In genomic region chr16:29074554-29075402, GRCh38 we compare ENCODE assay signal across 8 cellular contexts.
DNase-seq lines count a peak whose midpoint lies in the region; ATAC-seq lines count a peak whose summit lies in the region.
"Not testable (repeated sequence)": the region's sequence is repeated elsewhere in the genome, so short reads cannot be mapped to it uniquely, and the experiment has no call there.

No MANE protein-coding gene starts in this region.

- peak overlapping the region; percentile 89 for H3K4me3 Mint-ChIP-seq in activated naive CD8-positive, alpha-beta T cell
- peak overlapping the region; percentile 90 to 99 for H3K4me3 Mint-ChIP-seq in stimulated activated naive CD8-positive, alpha-beta T cell treated with anti-CD3 and anti-CD28 coated beads, Interleukin-15, amount 100 ng/mL, for 72 hours

- not testable (repeated sequence) for H3K9me3 ChIP-seq in neuron (ENCODE audit: low read length)

- H3K27me3 Mint-ChIP-seq in activated naive CD8-positive, alpha-beta T cell; stimulated activated naive CD8-positive, alpha-beta T cell treated with anti-CD3 and anti-CD28 coated beads, Interleukin-15, amount 100 ng/mL, for 72 hours: not testable (repeated sequence)

- not testable (repeated sequence) for H3K36me3 ChIP-seq in neuron (ENCODE audit: insufficient read depth, low read length)

- H2AFZ ChIP-seq in neuron (ENCODE audit: low read depth, low read length): not testable (repeated sequence)

- peak; percentile 23 for DNase-seq in EL
- DNase-seq in UCSD-AML1 (lab: John Stamatoyannopoulos, UW; ENCODE audit: unreplicated experiment): peak; percentile 72
- peak; percentile 18 for DNase-seq in globus pallidus (ENCODE audit: low spot score)
- peak; percentile 41 to 64 for DNase-seq in stimulated activated naive CD8-positive, alpha-beta T cell treated with anti-CD3 and anti-CD28 coated beads, Interleukin-15, amount 100 ng/mL, for 72 hours

- peak overlapping the region; percentile 31 for H3K4me3 ChIP-seq in neuron (ENCODE audit: low read length)

- H3K4me1 ChIP-seq in neuron (ENCODE audit: insufficient read depth, low read length): not testable (repeated sequence)

- H3K9me3 Mint-ChIP-seq in activated naive CD8-positive, alpha-beta T cell (ENCODE audit: low read depth); stimulated activated naive CD8-positive, alpha-beta T cell treated with anti-CD3 and anti-CD28 coated beads, Interleukin-15, amount 100 ng/mL, for 72 hours: not testable (repeated sequence)

- peak; percentile 84 for ATAC-seq in GM21447 (IDR thresholded peaks at IDR 0.05; ENCODE audit: unreplicated experiment)
- peak; percentile 83 for ATAC-seq in HG03520 (IDR thresholded peaks at IDR 0.05; ENCODE audit: unreplicated experiment)
- peak; percentile 98 for ATAC-seq in stimulated activated naive CD8-positive, alpha-beta T cell treated with anti-CD3 and anti-CD28 coated beads, Interleukin-15, amount 100 ng/mL, for 72 hours

- peak overlapping the region; percentile 91 for H3K27ac Mint-ChIP-seq in activated naive CD8-positive, alpha-beta T cell
- H3K27ac Mint-ChIP-seq in stimulated activated naive CD8-positive, alpha-beta T cell treated with anti-CD3 and anti-CD28 coated beads, Interleukin-15, amount 100 ng/mL, for 72 hours: peak overlapping the region; percentile 99 to 100

- H3K27me3 ChIP-seq in neuron (ENCODE audit: insufficient read depth, low read length): not testable (repeated sequence)

- not testable (repeated sequence) for H3K36me3 Mint-ChIP-seq in activated naive CD8-positive, alpha-beta T cell

- H3K4me1 Mint-ChIP-seq in activated naive CD8-positive, alpha-beta T cell (ENCODE audit: low read depth): peaks cover 26% of the 10 kb centered on the region
- H3K4me1 Mint-ChIP-seq in stimulated activated naive CD8-positive, alpha-beta T cell treated with anti-CD3 and anti-CD28 coated beads, Interleukin-15, amount 100 ng/mL, for 72 hours: peaks cover 33% of the 10 kb centered on the region

Comparison
In these comparisons a context has a peak if more than half of its experiments do, and no peak if none do; other contexts are left out.
1. Peak in every context shown above with its lines: DNase-seq, ATAC-seq and H3K4me3 ChIP-seq.
2. DNase-seq: peak in every context shown above with its lines; median percentile 72 in UCSD-AML1; 52 in stimulated activated naive CD8-positive, alpha-beta T cell treated with anti-CD3 and anti-CD28 coated beads, Interleukin-15, amount 100 ng/mL, for 72 hours; 23 in EL; 18 in globus pallidus.